ENCODE assay signal across 1 cellular context in genomic region chr21:45074818-45075605, GRCh38.
A peak's percentile ranks its signal among the peaks of the same experiment; 100 is the strongest.
TF ChIP-seq lines count a peak whose summit lies in the region.

No MANE protein-coding gene starts in this region.

TF ChIP-seq in HepG2, 621 proteins besides CTCF, POLR2A, EP300 and RAD21 (continued from another document and continues in another):
- TF ChIP-seq KDM2A (CRISPR knock-in tag; IDR thresholded peaks at IDR 0.05; ENCODE audit: borderline replicate concordance, low read depth), result peak; percentile 53; the same call in 1 of the 2 replicates
- no peak for TF ChIP-seq RBM22 (optimal IDR thresholded peaks at IDR 0.05; ENCODE audit: low read length)
- TF ChIP-seq HINFP (CRISPR knock-in tag; IDR thresholded peaks at IDR 0.05; ENCODE audit: low read depth), result 0 out of 2 replicates have a peak, but pooled peaks have one; percentile 56
- no peak for TF ChIP-seq TBX3 (IDR thresholded peaks at IDR 0.05; ENCODE audit: borderline replicate concordance)
- no peak for TF ChIP-seq KDM1A (CRISPR knock-in tag; IDR thresholded peaks at IDR 0.05)
- TF ChIP-seq YY1 (IDR thresholded peaks at IDR 0.05; ENCODE audit: insufficient read depth, insufficient replicate concordance, low read depth, low read length), result no peak
- TF ChIP-seq, protein P1, sequence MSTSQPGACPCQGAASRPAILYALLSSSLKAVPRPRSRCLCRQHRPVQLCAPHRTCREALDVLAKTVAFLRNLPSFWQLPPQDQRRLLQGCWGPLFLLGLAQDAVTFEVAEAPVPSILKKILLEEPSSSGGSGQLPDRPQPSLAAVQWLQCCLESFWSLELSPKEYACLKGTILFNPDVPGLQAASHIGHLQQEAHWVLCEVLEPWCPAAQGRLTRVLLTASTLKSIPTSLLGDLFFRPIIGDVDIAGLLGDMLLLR (CRISPR knock-in tag; IDR thresholded peaks at IDR 0.05), result no peak
- TF ChIP-seq NPAS2 (CRISPR knock-in tag; IDR thresholded peaks at IDR 0.05; ENCODE audit: borderline replicate concordance), result no peak
- TF ChIP-seq ZBTB7B (CRISPR knock-in tag; IDR thresholded peaks at IDR 0.05), result no peak
- TF ChIP-seq, protein P2, sequence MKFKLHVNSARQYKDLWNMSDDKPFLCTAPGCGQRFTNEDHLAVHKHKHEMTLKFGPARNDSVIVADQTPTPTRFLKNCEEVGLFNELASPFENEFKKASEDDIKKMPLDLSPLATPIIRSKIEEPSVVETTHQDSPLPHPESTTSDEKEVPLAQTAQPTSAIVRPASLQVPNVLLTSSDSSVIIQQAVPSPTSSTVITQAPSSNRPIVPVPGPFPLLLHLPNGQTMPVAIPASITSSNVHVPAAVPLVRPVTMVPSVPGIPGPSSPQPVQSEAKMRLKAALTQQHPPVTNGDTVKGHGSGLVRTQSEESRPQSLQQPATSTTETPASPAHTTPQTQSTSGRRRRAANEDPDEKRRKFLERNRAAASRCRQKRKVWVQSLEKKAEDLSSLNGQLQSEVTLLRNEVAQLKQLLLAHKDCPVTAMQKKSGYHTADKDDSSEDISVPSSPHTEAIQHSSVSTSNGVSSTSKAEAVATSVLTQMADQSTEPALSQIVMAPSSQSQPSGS (CRISPR knock-in tag; IDR thresholded peaks at IDR 0.05), result 0 out of 2 replicates have a peak, but pooled peaks have one; percentile 26
- TF ChIP-seq ZNF205 (CRISPR knock-in tag; IDR thresholded peaks at IDR 0.05), result no peak
- 0 out of 2 replicates have a peak, but pooled peaks have one; percentile 36 for TF ChIP-seq ZNF547 (CRISPR knock-in tag; IDR thresholded peaks at IDR 0.05)
- TF ChIP-seq RBAK (CRISPR knock-in tag; IDR thresholded peaks at IDR 0.05), result no peak
- peak; percentile 55; the same call in 1 of the 2 replicates for TF ChIP-seq ZNF574 (CRISPR knock-in tag; IDR thresholded peaks at IDR 0.05)
- TF ChIP-seq E2F2 (CRISPR knock-in tag; IDR thresholded peaks at IDR 0.05; ENCODE audit: borderline replicate concordance), result peak; percentile 65; the same call in 1 of the 2 replicates
- TF ChIP-seq CEBPB (IDR thresholded peaks at IDR 0.05; ENCODE audit: borderline replicate concordance, low read depth, low read length), result no peak
- TF ChIP-seq, protein P3, sequence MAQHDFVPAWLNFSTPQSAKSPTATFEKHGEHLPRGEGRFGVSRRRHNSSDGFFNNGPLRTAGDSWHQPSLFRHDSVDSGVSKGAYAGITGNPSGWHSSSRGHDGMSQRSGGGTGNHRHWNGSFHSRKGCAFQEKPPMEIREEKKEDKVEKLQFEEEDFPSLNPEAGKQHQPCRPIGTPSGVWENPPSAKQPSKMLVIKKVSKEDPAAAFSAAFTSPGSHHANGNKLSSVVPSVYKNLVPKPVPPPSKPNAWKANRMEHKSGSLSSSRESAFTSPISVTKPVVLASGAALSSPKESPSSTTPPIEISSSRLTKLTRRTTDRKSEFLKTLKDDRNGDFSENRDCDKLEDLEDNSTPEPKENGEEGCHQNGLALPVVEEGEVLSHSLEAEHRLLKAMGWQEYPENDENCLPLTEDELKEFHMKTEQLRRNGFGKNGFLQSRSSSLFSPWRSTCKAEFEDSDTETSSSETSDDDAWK (CRISPR knock-in tag; IDR thresholded peaks at IDR 0.05), result no peak
- TF ChIP-seq, protein P4, sequence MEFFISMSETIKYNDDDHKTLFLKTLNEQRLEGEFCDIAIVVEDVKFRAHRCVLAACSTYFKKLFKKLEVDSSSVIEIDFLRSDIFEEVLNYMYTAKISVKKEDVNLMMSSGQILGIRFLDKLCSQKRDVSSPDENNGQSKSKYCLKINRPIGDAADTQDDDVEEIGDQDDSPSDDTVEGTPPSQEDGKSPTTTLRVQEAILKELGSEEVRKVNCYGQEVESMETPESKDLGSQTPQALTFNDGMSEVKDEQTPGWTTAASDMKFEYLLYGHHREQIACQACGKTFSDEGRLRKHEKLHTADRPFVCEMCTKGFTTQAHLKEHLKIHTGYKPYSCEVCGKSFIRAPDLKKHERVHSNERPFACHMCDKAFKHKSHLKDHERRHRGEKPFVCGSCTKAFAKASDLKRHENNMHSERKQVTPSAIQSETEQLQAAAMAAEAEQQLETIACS (CRISPR knock-in tag; IDR thresholded peaks at IDR 0.05), result peak; percentile 70
- TF ChIP-seq ZNF839 (CRISPR knock-in tag; IDR thresholded peaks at IDR 0.05; ENCODE audit: borderline replicate concordance), result no peak
- TF ChIP-seq, protein P5, sequence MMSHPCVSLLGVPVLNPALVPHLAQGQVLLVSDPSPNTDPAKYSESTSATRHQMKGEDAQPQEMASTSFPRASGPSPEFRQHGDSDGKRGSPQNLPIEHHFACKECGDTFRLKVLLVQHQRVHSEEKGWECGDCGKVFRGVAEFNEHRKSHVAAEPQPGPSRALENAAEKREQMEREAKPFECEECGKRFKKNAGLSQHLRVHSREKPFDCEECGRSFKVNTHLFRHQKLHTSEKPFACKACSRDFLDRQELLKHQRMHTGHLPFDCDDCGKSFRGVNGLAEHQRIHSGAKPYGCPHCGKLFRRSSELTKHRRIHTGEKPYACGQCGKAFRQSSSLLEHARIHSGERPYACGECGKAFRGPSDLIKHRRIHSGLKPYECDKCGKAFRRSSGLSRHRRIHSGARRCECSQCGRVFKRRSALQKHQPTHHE (CRISPR knock-in tag; IDR thresholded peaks at IDR 0.05; ENCODE audit: borderline replicate concordance), result no peak
- no peak for TF ChIP-seq PHF5A (CRISPR knock-in tag; IDR thresholded peaks at IDR 0.05; ENCODE audit: low read depth, unreplicated experiment)
- no peak for TF ChIP-seq SCMH1 (CRISPR knock-in tag; IDR thresholded peaks at IDR 0.05; ENCODE audit: borderline replicate concordance)
- TF ChIP-seq CREM (IDR thresholded peaks at IDR 0.05), result no peak
- no peak for TF ChIP-seq CREM (CRISPR knock-in tag; IDR thresholded peaks at IDR 0.05)
- TF ChIP-seq ADNP (CRISPR knock-in tag; IDR thresholded peaks at IDR 0.05), result no peak
- no peak; the same call in 1 of the 2 replicates for TF ChIP-seq ZNF792 (CRISPR knock-in tag; IDR thresholded peaks at IDR 0.05)
- no peak for TF ChIP-seq MXD4 (CRISPR knock-in tag; IDR thresholded peaks at IDR 0.05)
- TF ChIP-seq, protein P6, sequence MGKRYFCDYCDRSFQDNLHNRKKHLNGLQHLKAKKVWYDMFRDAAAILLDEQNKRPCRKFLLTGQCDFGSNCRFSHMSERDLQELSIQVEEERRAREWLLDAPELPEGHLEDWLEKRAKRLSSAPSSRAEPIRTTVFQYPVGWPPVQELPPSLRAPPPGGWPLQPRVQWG (CRISPR knock-in tag; IDR thresholded peaks at IDR 0.05; ENCODE audit: borderline replicate concordance, low read depth), result no peak
- no peak for TF ChIP-seq MLLT10 (CRISPR knock-in tag; IDR thresholded peaks at IDR 0.05)
- no peak for TF ChIP-seq ZNF276 (CRISPR knock-in tag; IDR thresholded peaks at IDR 0.05; ENCODE audit: low read depth)
- TF ChIP-seq RXRB (CRISPR knock-in tag; IDR thresholded peaks at IDR 0.05; ENCODE audit: borderline replicate concordance), result no peak
- TF ChIP-seq ZNF501 (CRISPR knock-in tag; IDR thresholded peaks at IDR 0.05), result no peak
- no peak for TF ChIP-seq TSC22D2 (CRISPR knock-in tag; IDR thresholded peaks at IDR 0.05; ENCODE audit: borderline replicate concordance)
- no peak for TF ChIP-seq ZBTB20 (CRISPR knock-in tag; IDR thresholded peaks at IDR 0.05; ENCODE audit: borderline replicate concordance, low read depth)
- TF ChIP-seq ZNF607 (CRISPR knock-in tag; IDR thresholded peaks at IDR 0.05; ENCODE audit: borderline replicate concordance), result no peak
- no peak for TF ChIP-seq ZNF34 (CRISPR knock-in tag; IDR thresholded peaks at IDR 0.05; ENCODE audit: borderline replicate concordance)
- peak; percentile 72; the same call in 1 of the 2 replicates for TF ChIP-seq KDM5B (CRISPR knock-in tag; IDR thresholded peaks at IDR 0.05; ENCODE audit: borderline replicate concordance)
- TF ChIP-seq, protein P7, sequence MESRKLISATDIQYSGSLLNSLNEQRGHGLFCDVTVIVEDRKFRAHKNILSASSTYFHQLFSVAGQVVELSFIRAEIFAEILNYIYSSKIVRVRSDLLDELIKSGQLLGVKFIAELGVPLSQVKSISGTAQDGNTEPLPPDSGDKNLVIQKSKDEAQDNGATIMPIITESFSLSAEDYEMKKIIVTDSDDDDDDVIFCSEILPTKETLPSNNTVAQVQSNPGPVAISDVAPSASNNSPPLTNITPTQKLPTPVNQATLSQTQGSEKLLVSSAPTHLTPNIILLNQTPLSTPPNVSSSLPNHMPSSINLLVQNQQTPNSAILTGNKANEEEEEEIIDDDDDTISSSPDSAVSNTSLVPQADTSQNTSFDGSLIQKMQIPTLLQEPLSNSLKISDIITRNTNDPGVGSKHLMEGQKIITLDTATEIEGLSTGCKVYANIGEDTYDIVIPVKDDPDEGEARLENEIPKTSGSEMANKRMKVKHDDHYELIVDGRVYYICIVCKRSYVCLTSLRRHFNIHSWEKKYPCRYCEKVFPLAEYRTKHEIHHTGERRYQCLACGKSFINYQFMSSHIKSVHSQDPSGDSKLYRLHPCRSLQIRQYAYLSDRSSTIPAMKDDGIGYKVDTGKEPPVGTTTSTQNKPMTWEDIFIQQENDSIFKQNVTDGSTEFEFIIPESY (CRISPR knock-in tag; IDR thresholded peaks at IDR 0.05), result no peak
- TF ChIP-seq NFIC (IDR thresholded peaks at IDR 0.05; ENCODE audit: low read length), result no peak
- no peak for TF ChIP-seq KLF13 (CRISPR knock-in tag; IDR thresholded peaks at IDR 0.05)
- TF ChIP-seq ZFP36L1 (CRISPR knock-in tag; IDR thresholded peaks at IDR 0.05), result no peak
- TF ChIP-seq ZNF724P (CRISPR knock-in tag; IDR thresholded peaks at IDR 0.05; ENCODE audit: borderline replicate concordance), result no peak
- TF ChIP-seq SP4 (CRISPR knock-in tag; IDR thresholded peaks at IDR 0.05), result no peak
- TF ChIP-seq SRY (CRISPR knock-in tag; IDR thresholded peaks at IDR 0.05), result 0 out of 2 replicates have a peak, but pooled peaks have one; percentile 71
- TF ChIP-seq PHF21A (CRISPR knock-in tag; IDR thresholded peaks at IDR 0.05), result no peak
- TF ChIP-seq REXO4 (CRISPR knock-in tag; IDR thresholded peaks at IDR 0.05; ENCODE audit: borderline replicate concordance), result 0 out of 2 replicates have a peak, but pooled peaks have one; percentile 30
- no peak for TF ChIP-seq CHD4 (IDR thresholded peaks at IDR 0.05; ENCODE audit: borderline replicate concordance, low read length)
- 0 out of 2 replicates have a peak, but pooled peaks have one; percentile 30 for TF ChIP-seq ZNF543 (CRISPR knock-in tag; IDR thresholded peaks at IDR 0.05)
- TF ChIP-seq HIVEP1 (CRISPR knock-in tag; IDR thresholded peaks at IDR 0.05), result 0 out of 2 replicates have a peak, but pooled peaks have one; percentile 22
- no peak for TF ChIP-seq MZF1 (CRISPR knock-in tag; IDR thresholded peaks at IDR 0.05; ENCODE audit: borderline replicate concordance)
- no peak for TF ChIP-seq ZNF788 (CRISPR knock-in tag; IDR thresholded peaks at IDR 0.05; ENCODE audit: borderline replicate concordance)
- TF ChIP-seq KMT2B (CRISPR knock-in tag; IDR thresholded peaks at IDR 0.05), result no peak
